Comparison of ENCODE assay signal across 1 cellular context in the genomic region with DNA sequence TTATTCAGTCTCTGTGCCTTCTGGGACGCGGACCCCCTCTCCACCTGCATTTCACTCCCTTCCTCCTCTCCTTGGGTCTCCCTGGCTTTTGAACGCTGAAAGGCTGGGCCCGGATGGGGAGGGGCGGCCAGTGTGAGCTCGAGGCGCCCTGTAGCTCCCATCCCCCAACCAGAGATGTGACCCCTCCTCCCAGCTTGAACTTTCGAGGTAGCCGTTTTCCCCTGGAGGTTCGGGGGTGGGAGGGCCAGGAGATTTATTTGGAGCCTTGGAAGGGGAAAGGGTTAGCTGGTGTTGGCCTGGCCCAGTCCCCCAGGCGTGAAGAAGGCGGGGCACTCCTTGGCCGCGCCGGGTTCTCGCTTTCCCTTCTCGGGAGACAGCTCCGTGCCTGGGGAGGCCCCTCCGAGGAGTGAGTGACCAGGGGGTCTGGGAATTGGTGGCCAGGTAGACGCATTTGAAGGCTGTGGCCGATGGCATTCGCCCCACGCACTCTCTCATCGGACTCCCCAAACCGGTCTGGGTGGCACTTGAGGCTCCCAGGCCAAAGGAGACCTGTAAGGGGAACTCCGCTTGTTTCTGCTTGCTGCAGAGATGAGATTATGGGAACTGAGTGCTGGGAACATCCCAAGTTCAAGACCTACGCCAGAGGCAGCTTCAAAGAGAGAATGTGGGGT.
TF ChIP-seq lines count a peak whose summit lies in the region.

No MANE protein-coding gene starts in this region.

TF ChIP-seq in K562, 482 proteins besides CTCF, POLR2A, EP300 and RAD21 (continues in another document):
- TF ChIP-seq TSHZ1 (CRISPR knock-in tag; IDR thresholded peaks at IDR 0.05) (no peak), HDAC1 (IDR thresholded peaks at IDR 0.05) (no peak), POLR3G (IDR thresholded peaks at IDR 0.05; ENCODE audit: extremely low read depth, insufficient read length, insufficient replicate concordance) (no peak), MED1 (CRISPR knock-in tag; IDR thresholded peaks at IDR 0.05; ENCODE audit: borderline replicate concordance) (no peak), L3MBTL2 (IDR thresholded peaks at IDR 0.05) (peak; percentile 43; the same call in 1 of the 2 replicates), MGA (IDR thresholded peaks at IDR 0.05) (peak; percentile 50), ZBTB17 (CRISPR knock-in tag; IDR thresholded peaks at IDR 0.05) (0 out of 2 replicates have a peak, but pooled peaks have one; percentile 49), BACH1 (tag; IDR thresholded peaks at IDR 0.05) (no peak), TAF1 (IDR thresholded peaks at IDR 0.05; ENCODE audit: control insufficient read depth, extremely low read depth, insufficient read depth, low read length, severe bottlenecking) (peak; percentile 11), GTF2B (IDR thresholded peaks at IDR 0.05; ENCODE audit: extremely low read depth, insufficient read length) (no peak), PRPF4 (IDR thresholded peaks at IDR 0.05; ENCODE audit: insufficient read depth, low read depth, low read length, poor library complexity, severe bottlenecking) (no peak), ZNF644 (tag; IDR thresholded peaks at IDR 0.05; ENCODE audit: low read depth) (no peak), ZNF133 (CRISPR knock-in tag; IDR thresholded peaks at IDR 0.05) (no peak), NR2C1 (IDR thresholded peaks at IDR 0.05) (no peak), NR2C1 (tag; IDR thresholded peaks at IDR 0.05) (no peak), ZNF263 (CRISPR knock-in tag; IDR thresholded peaks at IDR 0.05; ENCODE audit: borderline replicate concordance) (0 out of 2 replicates have a peak, but pooled peaks have one; percentile 32), MAX (CRISPR knock-in tag; IDR thresholded peaks at IDR 0.05) (no peak), SPI1 (IDR thresholded peaks at IDR 0.05; ENCODE audit: borderline replicate concordance, low read depth, low read length) (0 out of 2 replicates have a peak, but pooled peaks have one; percentile 0), ATF4 (CRISPR knock-in tag; IDR thresholded peaks at IDR 0.05) (no peak), SOX6 (IDR thresholded peaks at IDR 0.05) (no peak), ZNF23 (CRISPR knock-in tag; IDR thresholded peaks at IDR 0.05) (no peak), VEZF1 (CRISPR knock-in tag; IDR thresholded peaks at IDR 0.05) (peak; percentile 11), ZFP30 (CRISPR knock-in tag; IDR thresholded peaks at IDR 0.05; ENCODE audit: borderline replicate concordance) (no peak), FOXA1 (IDR thresholded peaks at IDR 0.05; ENCODE audit: borderline replicate concordance) (no peak), PHF20 (IDR thresholded peaks at IDR 0.05; ENCODE audit: partially characterized antibody) (no peak)
- TF ChIP-seq, protein P1, sequence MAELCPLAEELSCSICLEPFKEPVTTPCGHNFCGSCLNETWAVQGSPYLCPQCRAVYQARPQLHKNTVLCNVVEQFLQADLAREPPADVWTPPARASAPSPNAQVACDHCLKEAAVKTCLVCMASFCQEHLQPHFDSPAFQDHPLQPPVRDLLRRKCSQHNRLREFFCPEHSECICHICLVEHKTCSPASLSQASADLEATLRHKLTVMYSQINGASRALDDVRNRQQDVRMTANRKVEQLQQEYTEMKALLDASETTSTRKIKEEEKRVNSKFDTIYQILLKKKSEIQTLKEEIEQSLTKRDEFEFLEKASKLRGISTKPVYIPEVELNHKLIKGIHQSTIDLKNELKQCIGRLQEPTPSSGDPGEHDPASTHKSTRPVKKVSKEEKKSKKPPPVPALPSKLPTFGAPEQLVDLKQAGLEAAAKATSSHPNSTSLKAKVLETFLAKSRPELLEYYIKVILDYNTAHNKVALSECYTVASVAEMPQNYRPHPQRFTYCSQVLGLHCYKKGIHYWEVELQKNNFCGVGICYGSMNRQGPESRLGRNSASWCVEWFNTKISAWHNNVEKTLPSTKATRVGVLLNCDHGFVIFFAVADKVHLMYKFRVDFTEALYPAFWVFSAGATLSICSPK (IDR thresholded peaks at IDR 0.05; ENCODE audit: borderline replicate concordance) = no peak
- TF ChIP-seq, protein P2, sequence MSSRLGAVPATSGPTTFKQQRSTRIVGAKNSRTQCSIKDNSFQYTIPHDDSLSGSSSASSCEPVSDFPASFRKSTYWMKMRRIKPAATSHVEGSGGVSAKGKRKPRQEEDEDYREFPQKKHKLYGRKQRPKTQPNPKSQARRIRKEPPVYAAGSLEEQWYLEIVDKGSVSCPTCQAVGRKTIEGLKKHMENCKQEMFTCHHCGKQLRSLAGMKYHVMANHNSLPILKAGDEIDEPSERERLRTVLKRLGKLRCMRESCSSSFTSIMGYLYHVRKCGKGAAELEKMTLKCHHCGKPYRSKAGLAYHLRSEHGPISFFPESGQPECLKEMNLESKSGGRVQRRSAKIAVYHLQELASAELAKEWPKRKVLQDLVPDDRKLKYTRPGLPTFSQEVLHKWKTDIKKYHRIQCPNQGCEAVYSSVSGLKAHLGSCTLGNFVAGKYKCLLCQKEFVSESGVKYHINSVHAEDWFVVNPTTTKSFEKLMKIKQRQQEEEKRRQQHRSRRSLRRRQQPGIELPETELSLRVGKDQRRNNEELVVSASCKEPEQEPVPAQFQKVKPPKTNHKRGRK (tag; IDR thresholded peaks at IDR 0.05) = no peak
